Comparison of ENCODE assay signal across 12 cellular contexts in genomic region chr1:221392453-221392852, GRCh38.
DNase-seq lines count a peak whose midpoint lies in the region; FAIRE-seq and TF ChIP-seq lines count a peak whose summit lies in the region.
"Had no signal": no experiment of that assay in that cellular context is flagged by ENCODE, and none has a peak within 500 bp of the region (broad histone marks: within the 10 kb centered on the region; RNA-seq: fewer than 3 reads in every experiment).

No MANE protein-coding gene starts in this region.

- H3K4me1 ChIP-seq in fibroblast of lung (ENCODE audit: control insufficient read depth, extremely low read depth, insufficient read depth, low read length) = peaks cover 5% of the 10 kb centered on the region

- H3K9me3 ChIP-seq in fibroblast of lung (ENCODE audit: control insufficient read depth, insufficient read depth, low read depth, low read length) = no peaks in the 10 kb centered on the region

- H3K27ac ChIP-seq in C4-2B (peak overlapping the region; percentile 64), fibroblast of lung (ENCODE audit: insufficient read depth, low read length) (no peak overlapping the region)

- no peak overlapping the region for H3K4me2 ChIP-seq in fibroblast of lung (ENCODE audit: extremely low read depth, insufficient read depth, low read length)

- TF ChIP-seq CTCF in C4-2B (conservative IDR thresholded peaks at IDR 0.05) (no peak), fibroblast of lung (conservative IDR thresholded peaks at IDR 0.05 in 1 of 2, IDR thresholded peaks at IDR 0.05 in 1 of 2; ENCODE audit: low read depth in 1 of 2, low read length in 2 of 2) (no peak)

- H3K79me2 ChIP-seq in fibroblast of lung (ENCODE audit: control insufficient read depth, insufficient read depth, low read length) = no peaks in the 10 kb centered on the region

- H3K27me3 ChIP-seq in fibroblast of lung (ENCODE audit: control insufficient read depth, insufficient read depth, low read length) = no peaks in the 10 kb centered on the region

- H3K9ac ChIP-seq in fibroblast of lung (ENCODE audit: insufficient read depth, low read length) = no peak overlapping the region

- no peak for FAIRE-seq in RCC 7860 (lab: Jason Lieb, UNC)

- H3K36me3 ChIP-seq in fibroblast of lung (ENCODE audit: control insufficient read depth, insufficient read depth, low read length) = no peaks in the 10 kb centered on the region

- no peak overlapping the region for H2AFZ ChIP-seq in fibroblast of lung (ENCODE audit: low read length)

- no peaks in the 10 kb centered on the region for H4K20me1 ChIP-seq in fibroblast of lung (ENCODE audit: control insufficient read depth, extremely low read depth, insufficient read depth, low read length)

- DNase-seq in RCC 7860 (ENCODE audit: low spot score) (peak; percentile 16), fibroblast of lung (ENCODE audit: low read depth in 2 of 2) (peak; percentile 89 to 94), pulmonary artery endothelial cell (ENCODE audit: low read depth, low spot score) (peak; percentile 79), mesenteric fat pad (ENCODE audit: low spot score) (no peak), SW480 (ENCODE audit: low spot score) (no peak), NOMO-1 (lab: John Stamatoyannopoulos, UW; ENCODE audit: unreplicated experiment in 2 of 2) (no peak)
- no peak for DNase-seq in activated T-cell treated with anti-CD3 and anti-CD28 coated beads, Interleukin-2, amount 50 U/mL, for 1 hour
- DNase-seq: activated CD4-positive, alpha-beta T cell treated with anti-CD3 and anti-CD28 coated beads for 4 hours; activated gamma-delta T cell; CD8-positive, alpha-beta T cell; nephron progenitor cell had no signal

- no peak overlapping the region for H3K4me3 ChIP-seq in fibroblast of lung (replicated peaks in 1 of 4; ENCODE audit: control extremely low read depth in 1 of 4, insufficient read depth in 1 of 4, low read depth in 3 of 4, low read length in 4 of 4)

Comparison
In these comparisons a context has a peak if more than half of its experiments do, and no peak if none do; other contexts are left out.
1. DNase-seq: peak in RCC 7860 (single experiment), fibroblast of lung (2 of 2) and pulmonary artery endothelial cell (single experiment); none in mesenteric fat pad (single experiment), activated T-cell treated with anti-CD3 and anti-CD28 coated beads, Interleukin-2, amount 50 U/mL, for 1 hour (single experiment), SW480 (single experiment) and NOMO-1 (0 of 2).